Comparison of ENCODE assay signal across 19 cellular contexts in genomic region chr9:6214903-6215302, GRCh38. TPM values are rescaled to one million over a fixed set of nuclear protein-coding genes. Genes with fewer than 3 reads are reported as not detected.
A peak's percentile ranks its signal among the peaks of the same experiment; 100 is the strongest.
DNase-seq lines count a peak whose midpoint lies in the region; ATAC-seq and TF ChIP-seq lines count a peak whose summit lies in the region.
"Had no signal": no experiment of that assay in that cellular context is flagged by ENCODE, and none has a peak within 500 bp of the region (broad histone marks: within the 10 kb centered on the region; RNA-seq: fewer than 3 reads in every experiment).

No MANE protein-coding gene starts in this region.

- no peaks in the 10 kb centered on the region for H3K36me3 ChIP-seq in osteoblast (ENCODE audit: insufficient read depth, low read length)
- no peaks in the 10 kb centered on the region for H3K36me3 ChIP-seq in CD8-positive, alpha-beta T cell (ENCODE audit: insufficient read depth, low read length)
- H3K36me3 ChIP-seq: cardiac muscle cell had no signal

- ATAC-seq in GM21786 (IDR thresholded peaks at IDR 0.05; ENCODE audit: unreplicated experiment) (no peak), T-cell (replicated peaks in 1 of 4) (no peak), GM19397 (IDR thresholded peaks at IDR 0.05; ENCODE audit: unreplicated experiment) (no peak)
- ATAC-seq in CD8-positive, alpha-beta T cell: no peak
- ATAC-seq: GM12878 had no signal

- intact Hi-C loops in CD8-positive, alpha-beta T cell (cut with DNase I, micrococcal nuclease): no loop called here

- H3K4me1 ChIP-seq in osteoblast (ENCODE audit: insufficient read depth, low read length): peaks cover 30% of the 10 kb centered on the region
- no peaks in the 10 kb centered on the region for H3K4me1 ChIP-seq in CD8-positive, alpha-beta T cell (ENCODE audit: insufficient read depth, low read length)

- H3K27me3 Mint-ChIP-seq in T-cell: peaks cover 22 to 25% of the 10 kb centered on the region in 2 donors
- H3K27me3 Mint-ChIP-seq in CD8-positive, alpha-beta T cell (ENCODE audit: low read depth): peaks cover 29% of the 10 kb centered on the region

- TF ChIP-seq CTCF in VCaP (conservative IDR thresholded peaks at IDR 0.05) (no peak), fibroblast of villous mesenchyme (IDR thresholded peaks at IDR 0.05; ENCODE audit: insufficient read depth, low read depth, low read length) (no peak), osteoblast (IDR thresholded peaks at IDR 0.05; ENCODE audit: extremely low read depth, low read depth, low read length) (no peak)
- no peak for TF ChIP-seq CTCF in CD8-positive, alpha-beta T cell (IDR thresholded peaks at IDR 0.05)

- no peaks in the 10 kb centered on the region for H3K36me3 Mint-ChIP-seq in T-cell
- no peaks in the 10 kb centered on the region for H3K36me3 Mint-ChIP-seq in CD8-positive, alpha-beta T cell
- H3K36me3 Mint-ChIP-seq: activated naive CD4-positive, alpha-beta T cell treated with anti-CD3 and anti-CD28 coated beads, Interleukin-2, amount 50 U/mL, for 24 hours; immature natural killer cell had no signal

- H3K27ac Mint-ChIP-seq in T-cell: no peak overlapping the region
- no peak overlapping the region for H3K27ac Mint-ChIP-seq in CD8-positive, alpha-beta T cell
- H3K27ac Mint-ChIP-seq: activated naive CD4-positive, alpha-beta T cell treated with anti-CD3 and anti-CD28 coated beads, Interleukin-2, amount 50 U/mL, for 24 hours; immature natural killer cell had no signal

- no peaks in the 10 kb centered on the region for H3K4me1 Mint-ChIP-seq in T-cell
- H3K4me1 Mint-ChIP-seq in CD8-positive, alpha-beta T cell (ENCODE audit: low read depth): no peaks in the 10 kb centered on the region
- H3K4me1 Mint-ChIP-seq: activated naive CD4-positive, alpha-beta T cell treated with anti-CD3 and anti-CD28 coated beads, Interleukin-2, amount 50 U/mL, for 24 hours; immature natural killer cell had no signal

- peaks cover 0 to 19% (median 14%) of the 10 kb centered on the region in 3 donors for H3K9me3 Mint-ChIP-seq in T-cell
- peaks cover 12% of the 10 kb centered on the region for H3K9me3 Mint-ChIP-seq in CD8-positive, alpha-beta T cell

- DNase-seq in DMS 273 (lab: John Stamatoyannopoulos, UW; ENCODE audit: unreplicated experiment) (peak; percentile 80), fibroblast of villous mesenchyme (ENCODE audit: low read depth) (peak; percentile 26), osteoblast (ENCODE audit: insufficient read length, low spot score, missing footprints) (no peak), T-cell (no peak)
- no peak for DNase-seq in CD8-positive, alpha-beta T cell
- DNase-seq: activated CD4-positive, alpha-beta T cell treated with anti-CD3 and anti-CD28 coated beads for 4 hours; activated T-cell treated with anti-CD3 and anti-CD28 coated beads for 4 hours; effector CD8-positive, alpha-beta T cell; immature natural killer cell; NCI-H1417 treated with DMSO at 0.1 percent for 48 hours; SHP77 treated with DMSO at 0.1 percent for 48 hours had no signal

- peaks cover 3% of the 10 kb centered on the region for H3K9me3 ChIP-seq in osteoblast (ENCODE audit: low read depth, low read length)
- no peaks in the 10 kb centered on the region for H3K9me3 ChIP-seq in CD8-positive, alpha-beta T cell (ENCODE audit: low read length)

- H3K27me3 ChIP-seq in osteoblast (ENCODE audit: insufficient read depth, low read length): peaks cover 3% of the 10 kb centered on the region
- no peaks in the 10 kb centered on the region for H3K27me3 ChIP-seq in CD8-positive, alpha-beta T cell (ENCODE audit: insufficient read depth, low read length)
- H3K27me3 ChIP-seq: cardiac muscle cell had no signal

- H3K4me3 Mint-ChIP-seq in T-cell: no peak overlapping the region
- no peak overlapping the region for H3K4me3 Mint-ChIP-seq in CD8-positive, alpha-beta T cell
- H3K4me3 Mint-ChIP-seq: activated naive CD4-positive, alpha-beta T cell treated with anti-CD3 and anti-CD28 coated beads, Interleukin-2, amount 50 U/mL, for 24 hours; immature natural killer cell had no signal

- CTCF ChIA-PET in T-cell (lab: Charles Lee): no interaction called here
- CTCF ChIA-PET in CD8-positive, alpha-beta T cell (lab: Charles Lee): no interaction called here

- no peaks in the 10 kb centered on the region for H3K79me2 ChIP-seq in osteoblast (ENCODE audit: insufficient read depth, low read length)

- H3K27ac ChIP-seq in VCaP: peak overlapping the region; percentile 55
- peak overlapping the region; percentile 77 for H3K27ac ChIP-seq in osteoblast (ENCODE audit: low read depth, low read length)
- H3K27ac ChIP-seq in CD8-positive, alpha-beta T cell (ENCODE audit: low read depth, low read length): no peak overlapping the region
- H3K27ac ChIP-seq: cardiac muscle cell, HL-60, KMS-11 had no signal

- POLR2A ChIA-PET in T-cell (lab: Charles Lee): no interaction called here
- POLR2A ChIA-PET in CD8-positive, alpha-beta T cell (lab: Charles Lee): no interaction called here

- no peaks in the 10 kb centered on the region for H4K20me1 ChIP-seq in osteoblast (ENCODE audit: insufficient read depth, low read length)

- H3K4me3 ChIP-seq in fibroblast of villous mesenchyme (ENCODE audit: low read depth, low read length) (no peak overlapping the region), osteoblast (ENCODE audit: insufficient read depth, low read length) (no peak overlapping the region)
- H3K4me3 ChIP-seq in CD8-positive, alpha-beta T cell (ENCODE audit: low read depth, low read length): no peak overlapping the region
- H3K4me3 ChIP-seq: cardiac muscle cell, GM12878 had no signal

- H3K4me2 ChIP-seq in osteoblast (ENCODE audit: insufficient read depth, low read length): peak overlapping the region; percentile 49
- H3K4me2 ChIP-seq: KMS-11 had no signal

- no peak overlapping the region for H2AFZ ChIP-seq in osteoblast (ENCODE audit: low read length)

RNA-seq across cellular contexts. Expression of gene IL33, which starts 0.7 kb away (rescaled TPM):
- total RNA-seq in fibroblast of villous mesenchyme: 1.3 and 7.3 TPM in 2 replicates
- total RNA-seq in osteoblast: under 0.01 TPM in 1 of 2 replicates, not detected in the other
- total RNA-seq in T-cell: under 1 TPM in 1 of 5 donors, not detected in 4; 0.22 TPM
- total RNA-seq in CD8-positive, alpha-beta T cell: not detected
- total RNA-seq: cardiac muscle cell, GM12878 had no signal

Comparison
In these comparisons a context has a peak if more than half of its experiments do, and no peak if none do; other contexts are left out.
1. DNase-seq: peak in DMS 273 (single experiment) and fibroblast of villous mesenchyme (single experiment); none in osteoblast (single experiment), T-cell (0 of 34) and CD8-positive, alpha-beta T cell (0 of 7).